Comparison of ENCODE assay signal across 14 cellular contexts in the genomic region with DNA sequence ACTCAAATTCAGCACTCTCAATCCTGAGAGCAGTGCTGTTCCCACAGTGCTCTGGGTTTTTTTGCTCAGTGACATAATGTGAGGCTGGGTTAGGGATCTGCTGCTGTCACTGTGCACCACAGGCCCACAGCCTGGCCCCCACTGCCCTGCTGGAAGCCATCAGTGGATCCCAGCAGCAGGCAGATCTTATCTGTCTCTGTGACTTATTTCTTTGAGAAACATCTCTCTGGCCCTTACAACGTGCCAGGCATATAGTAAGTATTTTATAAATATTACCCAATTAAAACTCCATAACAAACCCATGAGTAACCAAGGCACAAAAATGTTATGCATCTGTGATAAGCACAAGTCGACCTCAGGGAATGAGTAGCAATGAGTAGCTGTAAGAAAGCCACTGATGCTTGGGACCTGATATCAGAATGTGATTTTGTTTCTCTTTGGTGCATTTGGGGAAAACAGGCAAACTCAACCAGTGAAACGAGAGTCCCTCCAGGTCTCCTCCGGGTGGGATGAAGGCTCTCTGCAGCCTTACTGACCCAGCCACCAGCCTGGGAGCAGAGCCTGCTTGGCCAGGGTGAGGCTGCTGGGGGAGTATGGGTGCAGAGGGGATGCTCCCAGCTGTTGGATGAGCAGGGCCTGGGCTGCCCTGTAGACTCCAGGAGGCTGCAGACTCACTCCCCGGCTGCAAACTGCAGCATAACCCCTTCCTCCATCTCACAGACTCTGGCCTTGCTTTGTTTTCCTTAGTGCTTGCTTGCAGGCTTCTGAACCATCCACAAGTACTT.
DNase-seq lines count a peak whose midpoint lies in the region; ATAC-seq and TF ChIP-seq lines count a peak whose summit lies in the region.
"Had no signal": no experiment of that assay in that cellular context is flagged by ENCODE, and none has a peak within 500 bp of the region (broad histone marks: within the 10 kb centered on the region; RNA-seq: fewer than 3 reads in every experiment).

No MANE protein-coding gene starts in this region.

- H3K4me2 ChIP-seq in fibroblast of lung (ENCODE audit: extremely low read depth, insufficient read depth, low read length): peak overlapping the region; percentile 53
- no peak overlapping the region for H3K4me2 ChIP-seq in trophoblast cell (ENCODE audit: low read length)

- peaks cover 10% of the 10 kb centered on the region for H3K9me3 Mint-ChIP-seq in activated T-cell treated with anti-CD3 and anti-CD28 coated beads, Interleukin-2, amount 50 U/mL, for 24 hours

- DNase-seq in BE2C (peak; percentile 35), RPMI7951 (ENCODE audit: low read depth) (peak; percentile 76), fibroblast of lung (ENCODE audit: low read depth in 2 of 2) (peak; percentile 68 to 95), trophoblast cell (peak; percentile 80 to 94)
- DNase-seq in activated CD4-positive, CD25-positive, alpha-beta regulatory T cell (lab: John Stamatoyannopoulos, UW): no peak
- no peak for DNase-seq in activated T-cell treated with anti-CD3 and anti-CD28 coated beads, Interleukin-2, amount 50 U/mL, for 24 hours
- DNase-seq in activated naive CD4-positive, alpha-beta T cell treated with anti-CD3 and anti-CD28 coated beads, Interleukin-2, amount 50 U/mL, for 16 hours: no peak
- DNase-seq: Calu3; glutamatergic neuron; NCI-H524; stimulated activated CD4-positive, alpha-beta T cell treated with anti-CD3 and anti-CD28 coated beads, Interleukin-12 subunit alpha, Interleukin-12 subunit beta, amount 100 ng/mL, for 4 hours; stimulated activated naive CD4-positive, alpha-beta T cell had no signal

- no peak overlapping the region for H3K4ac ChIP-seq in trophoblast cell (ENCODE audit: low read depth, low read length)

- no peaks in the 10 kb centered on the region for H3K36me3 ChIP-seq in BE2C
- H3K36me3 ChIP-seq in fibroblast of lung (ENCODE audit: control insufficient read depth, insufficient read depth, low read length): no peaks in the 10 kb centered on the region
- no peaks in the 10 kb centered on the region for H3K36me3 ChIP-seq in trophoblast cell (ENCODE audit: control insufficient read depth in 1 of 2, insufficient read depth in 2 of 2, low read length in 2 of 2)

- no peak overlapping the region for H2AFZ ChIP-seq in fibroblast of lung (ENCODE audit: low read length)
- H2AFZ ChIP-seq in trophoblast cell (ENCODE audit: insufficient read depth, low read length, poor library complexity): no peak overlapping the region

- no peak for ATAC-seq in HG03095 (IDR thresholded peaks at IDR 0.05; ENCODE audit: unreplicated experiment)

- H3K27me3 ChIP-seq in BE2C (no peaks in the 10 kb centered on the region), fibroblast of lung (ENCODE audit: control insufficient read depth, insufficient read depth, low read length) (no peaks in the 10 kb centered on the region), trophoblast cell (ENCODE audit: insufficient read depth, low read length) (no peaks in the 10 kb centered on the region)

- H3K4me3 Mint-ChIP-seq in activated T-cell treated with anti-CD3 and anti-CD28 coated beads, Interleukin-2, amount 50 U/mL, for 24 hours: no peak overlapping the region
- H3K4me3 Mint-ChIP-seq: central memory CD8-positive, alpha-beta T cell had no signal

- no peak overlapping the region for H3K23ac ChIP-seq in trophoblast cell (ENCODE audit: low read length)

- no peak overlapping the region for H2BK12ac ChIP-seq in trophoblast cell (ENCODE audit: low read length)

- H3K4me3 ChIP-seq in BE2C (ENCODE audit: low read depth, low read length) (no peak overlapping the region), fibroblast of lung (replicated peaks in 1 of 4; ENCODE audit: control extremely low read depth in 1 of 4, insufficient read depth in 1 of 4, low read depth in 3 of 4, low read length in 4 of 4) (no peak overlapping the region), trophoblast cell (ENCODE audit: low read depth, low read length) (no peak overlapping the region)

- H4K91ac ChIP-seq in trophoblast cell (ENCODE audit: low read depth, low read length): no peak overlapping the region

- WGBS in trophoblast cell (ENCODE audit: extremely low coverage, insufficient coverage, insufficient read length): no CpG with 5 or more reads among the region's 5 CpGs

- H3K79me1 ChIP-seq in trophoblast cell (ENCODE audit: low read length): no peaks in the 10 kb centered on the region

- H3K27ac Mint-ChIP-seq in activated T-cell treated with anti-CD3 and anti-CD28 coated beads, Interleukin-2, amount 50 U/mL, for 24 hours: no peak overlapping the region

- peak overlapping the region; percentile 63 for H3K27ac ChIP-seq in fibroblast of lung (ENCODE audit: insufficient read depth, low read length)
- no peak overlapping the region for H3K27ac ChIP-seq in trophoblast cell (ENCODE audit: low read depth, low read length)

- no peak overlapping the region for H3K18ac ChIP-seq in trophoblast cell (ENCODE audit: low read length)

- no peaks in the 10 kb centered on the region for H3K79me2 ChIP-seq in fibroblast of lung (ENCODE audit: control insufficient read depth, insufficient read depth, low read length)
- no peaks in the 10 kb centered on the region for H3K79me2 ChIP-seq in trophoblast cell (ENCODE audit: control insufficient read depth, insufficient read depth, low read length, poor library complexity)

- TF ChIP-seq CTCF in BE2C (IDR thresholded peaks at IDR 0.05; ENCODE audit: low read depth, low read length) (no peak), fibroblast of lung (conservative IDR thresholded peaks at IDR 0.05 in 1 of 2, IDR thresholded peaks at IDR 0.05 in 1 of 2; ENCODE audit: low read depth in 1 of 2, low read length in 2 of 2) (no peak)

- H4K20me1 ChIP-seq in fibroblast of lung (ENCODE audit: control insufficient read depth, extremely low read depth, insufficient read depth, low read length): no peaks in the 10 kb centered on the region

- H3K9me3 ChIP-seq in BE2C (no peaks in the 10 kb centered on the region), fibroblast of lung (ENCODE audit: control insufficient read depth, insufficient read depth, low read depth, low read length) (no peaks in the 10 kb centered on the region), trophoblast cell (ENCODE audit: insufficient read depth, low read depth, low read length) (no peaks in the 10 kb centered on the region)

- no peak overlapping the region for H2BK120ac ChIP-seq in trophoblast cell (ENCODE audit: insufficient read depth, low read length, poor library complexity)

- H3K14ac ChIP-seq in trophoblast cell (ENCODE audit: low read length): no peak overlapping the region

- H3K9ac ChIP-seq in fibroblast of lung (ENCODE audit: insufficient read depth, low read length) (no peak overlapping the region), trophoblast cell (ENCODE audit: low read length) (no peak overlapping the region)

- H4K8ac ChIP-seq in trophoblast cell (ENCODE audit: low read depth, low read length): no peak overlapping the region

- H3K27me3 Mint-ChIP-seq in activated T-cell treated with anti-CD3 and anti-CD28 coated beads, Interleukin-2, amount 50 U/mL, for 24 hours: no peaks in the 10 kb centered on the region

- no peak overlapping the region for H4K12ac ChIP-seq in trophoblast cell (ENCODE audit: low read depth, low read length)

- H3K4me1 Mint-ChIP-seq in activated T-cell treated with anti-CD3 and anti-CD28 coated beads, Interleukin-2, amount 50 U/mL, for 24 hours (ENCODE audit: low read depth): no peaks in the 10 kb centered on the region
- H3K4me1 Mint-ChIP-seq: central memory CD8-positive, alpha-beta T cell had no signal

- H3K4me1 ChIP-seq in BE2C (peaks cover 3% of the 10 kb centered on the region; the same call in 1 of the 2 replicates), fibroblast of lung (ENCODE audit: control insufficient read depth, extremely low read depth, insufficient read depth, low read length) (peaks cover 26% of the 10 kb centered on the region), trophoblast cell (ENCODE audit: control insufficient read depth in 1 of 2, insufficient read depth in 2 of 2, low read length in 2 of 2) (no peaks in the 10 kb centered on the region)

- H2AK5ac ChIP-seq in trophoblast cell (ENCODE audit: low read length): no peak overlapping the region

- no peaks in the 10 kb centered on the region for H3K36me3 Mint-ChIP-seq in activated T-cell treated with anti-CD3 and anti-CD28 coated beads, Interleukin-2, amount 50 U/mL, for 24 hours (ENCODE audit: low read depth)

- H2BK5ac ChIP-seq in trophoblast cell (ENCODE audit: low read depth, low read length, poor library complexity): no peak overlapping the region

Comparison
In these comparisons a context has a peak if more than half of its experiments do, and no peak if none do; other contexts are left out.
1. DNase-seq: peak in BE2C (single experiment), RPMI7951 (single experiment), fibroblast of lung (2 of 2) and trophoblast cell (2 of 2); none in activated CD4-positive, CD25-positive, alpha-beta regulatory T cell (0 of 4), activated T-cell treated with anti-CD3 and anti-CD28 coated beads, Interleukin-2, amount 50 U/mL, for 24 hours (single experiment) and activated naive CD4-positive, alpha-beta T cell treated with anti-CD3 and anti-CD28 coated beads, Interleukin-2, amount 50 U/mL, for 16 hours (single experiment).